Comparison of ENCODE assay signal across 8 cellular contexts in the genomic region with DNA sequence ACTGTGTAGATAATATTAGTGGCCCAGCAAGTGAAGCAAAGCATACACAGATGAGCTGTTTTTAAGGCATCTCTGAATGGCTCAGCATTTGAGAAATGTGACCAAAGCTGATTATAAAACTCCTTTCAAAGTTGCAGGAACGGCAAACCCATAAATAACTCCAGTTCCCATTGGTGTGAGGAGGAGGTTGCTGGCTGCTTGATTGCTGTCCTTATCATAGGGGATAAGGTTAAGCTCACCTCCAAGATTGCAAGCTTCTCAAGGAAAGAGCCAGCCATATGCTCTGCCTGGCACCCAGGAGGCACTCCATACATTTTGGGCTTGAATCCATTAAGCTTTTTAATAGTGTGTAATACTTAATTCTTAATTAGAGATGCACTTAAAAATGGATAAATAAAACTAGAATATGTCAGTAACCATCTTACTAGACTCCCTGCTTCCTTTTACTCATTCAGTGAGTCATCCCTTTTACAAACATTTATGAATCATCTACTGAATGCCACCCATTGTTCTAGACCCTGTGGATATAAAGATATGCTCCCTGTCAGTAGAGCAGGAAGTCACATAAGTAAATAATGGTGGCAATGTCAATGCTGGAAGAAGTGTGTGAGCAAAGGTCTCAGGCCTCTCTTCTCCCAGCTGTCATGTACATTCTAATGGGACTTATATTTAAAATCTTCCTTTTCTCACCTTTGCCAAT.
DNase-seq lines count a peak whose midpoint lies in the region; ATAC-seq and TF ChIP-seq lines count a peak whose summit lies in the region.

No MANE protein-coding gene starts in this region.

- H3K79me2 ChIP-seq in PC-9 (ENCODE audit: low read depth): peaks cover 56% of the 10 kb centered on the region

- H2AFZ ChIP-seq in PC-9: no peak overlapping the region

- H3K4me1 ChIP-seq in PC-9 (replicated peaks; ENCODE audit: insufficient read depth) (peaks cover 75% of the 10 kb centered on the region), mucosa of stomach (ENCODE audit: control insufficient read depth, insufficient read depth, low read length) (peaks cover 47% of the 10 kb centered on the region)

- H4K20me1 ChIP-seq in PC-9 (ENCODE audit: insufficient read depth): no peaks in the 10 kb centered on the region

- CTCF ChIA-PET in PC-9 (lab: Charles Lee): interaction anchor here (0.8 kb wide), 1 partner anchor 73 kb away, joined by 13 read pairs; no protein-coding TSS in a partner anchor

- H3K9me2 ChIP-seq in PC-9 (ENCODE audit: insufficient read depth): no peaks in the 10 kb centered on the region

- BruUV-seq in PC-9 (replicated peaks; lab: Mats Ljungman, UMichigan): no TSS peak

- peaks cover 57% of the 10 kb centered on the region for H3F3A ChIP-seq in PC-9 (ENCODE audit: insufficient read depth, low read depth)

- H3K36me3 ChIP-seq in PC-9 (ENCODE audit: low read depth): peaks cover 16% of the 10 kb centered on the region
- H3K36me3 ChIP-seq in mucosa of stomach (ENCODE audit: control insufficient read depth, insufficient read depth, low read length): no peaks in the 10 kb centered on the region

- H3K9ac ChIP-seq in mucosa of stomach (ENCODE audit: low read length): peak overlapping the region; percentile 36

- no peaks in the 10 kb centered on the region for H3K27me3 ChIP-seq in PC-9 (ENCODE audit: insufficient read depth, low read depth)
- no peaks in the 10 kb centered on the region for H3K27me3 ChIP-seq in mucosa of stomach (ENCODE audit: control insufficient read depth, insufficient read depth, low read length)

- ATAC-seq in HG02938 (IDR thresholded peaks at IDR 0.05; ENCODE audit: unreplicated experiment): peak; percentile 52
- ATAC-seq in GM21737 (IDR thresholded peaks at IDR 0.05; ENCODE audit: unreplicated experiment): no peak
- no peak for ATAC-seq in GM18858 (IDR thresholded peaks at IDR 0.05; ENCODE audit: unreplicated experiment)

- DNase-seq in Daoy (ENCODE audit: low read depth) (peak; percentile 86), PC-9 (peak; percentile 57 to 99), dedifferentiated amniotic fluid mesenchymal stem cell (ENCODE audit: extremely low spot score) (peak; percentile 65), iPS-NIHi7 (ENCODE audit: extremely low spot score) (no peak)

- H3K9me3 ChIP-seq in PC-9 (ENCODE audit: insufficient read depth, low read depth): no peaks in the 10 kb centered on the region
- no peaks in the 10 kb centered on the region for H3K9me3 ChIP-seq in mucosa of stomach (ENCODE audit: control insufficient read depth, low read length)

- TF ChIP-seq CTCF in PC-9 (conservative IDR thresholded peaks at IDR 0.05): no peak

- peak overlapping the region; percentile 65 for H3K4me2 ChIP-seq in PC-9

- H3K27ac ChIP-seq in PC-9: peak overlapping the region; percentile 92

- H3K4me3 ChIP-seq in PC-9: peak overlapping the region; percentile 30; the same call in 1 of the 2 replicates
- H3K4me3 ChIP-seq in mucosa of stomach (ENCODE audit: low read length): no peak overlapping the region

- intact Hi-C loops in PC-9 (cut with micrococcal nuclease; ENCODE audit: unreplicated experiment): loop anchor here (1.0 to 5.0 kb wide), 6 partner anchors 27 to 427 kb away; no protein-coding TSS in a partner anchor

- POLR2A ChIA-PET in PC-9 (lab: Charles Lee; ENCODE audit: unreplicated experiment): interaction anchor here (0.6 to 1.8 kb wide), 4 partner anchors 10 to 209 kb away, joined by 3 to 6 read pairs (median 5); partner anchors contain the start of gene SPATS2L
